19 cellular contexts compared by ENCODE assay signal in genomic region chr10:89263531-89263930, GRCh38. TPM values are rescaled to one million over a fixed set of nuclear protein-coding genes. Genes with fewer than 3 reads are reported as not detected.
"Had no signal": no experiment of that assay in that cellular context is flagged by ENCODE, and none has a peak within 500 bp of the region (broad histone marks: within the 10 kb centered on the region; RNA-seq: fewer than 3 reads in every experiment).

No MANE protein-coding gene starts in this region.

- DNase-seq: activated B cell treated with CpG ODN at 0.5 μM for 24 hours; activated CD4-positive, alpha-beta T cell treated with anti-CD3 and anti-CD28 coated beads, Interleukin-2, amount 10 ng/mL, durations not matched to agents 7 days and 5 days; activated effector memory CD4-positive, alpha-beta T cell treated with anti-CD3 and anti-CD28 coated beads, Interleukin-2, amount 50 U/mL, for 16 hours; activated T-cell treated with anti-CD3 and anti-CD28 coated beads, Interleukin-2, amount 50 U/mL, for 1 hour; amniotic stem cell; brain microvascular endothelial cell; hypothalamus; lower lobe of right lung; naive thymus-derived CD4-positive, alpha-beta T cell; sigmoid colon; stimulated activated CD4-positive, alpha-beta T cell treated with anti-CD3 and anti-CD28 coated beads, Interleukin-12 subunit alpha, Interleukin-12 subunit beta, amount 100 ng/mL, for 4 hours; stimulated activated naive CD4-positive, alpha-beta T cell; T-cell had no signal

- ATAC-seq: activated naive CD4-positive, alpha-beta T cell treated with anti-CD3 and anti-CD28 coated beads, Interleukin-2, amount 50 U/mL, for 72 hours; esophagus mucosa; lower lobe of right lung; naive thymus-derived CD4-positive, alpha-beta T cell; T-cell had no signal

- H3K27ac ChIP-seq: brain microvascular endothelial cell, lower lobe of right lung, suprapubic skin had no signal

- H3K9me3 ChIP-seq: lower lobe of right lung, prostate gland, sigmoid colon, suprapubic skin had no signal

- H3K36me3 ChIP-seq: brain microvascular endothelial cell, lower lobe of right lung, prostate gland, sigmoid colon, suprapubic skin had no signal

- H3K4me3 ChIP-seq: lower lobe of right lung, prostate gland, sigmoid colon, suprapubic skin had no signal

- H3K27me3 ChIP-seq: brain microvascular endothelial cell, sigmoid colon, suprapubic skin had no signal

- FAIRE-seq: endometrium had no signal

RNA-seq across cellular contexts. Expression of gene CH25H, which starts 56.4 kb away (rescaled TPM):
- total RNA-seq: activated B cell treated with CpG ODN at 0.5 μM for 24 hours; activated CD4-positive, alpha-beta T cell treated with anti-CD3 and anti-CD28 coated beads, Interleukin-2, amount 10 ng/mL, durations not matched to agents 7 days and 5 days; chondrocyte had no signal
